ENCODE assay signal across 15 cellular contexts in the genomic region with DNA sequence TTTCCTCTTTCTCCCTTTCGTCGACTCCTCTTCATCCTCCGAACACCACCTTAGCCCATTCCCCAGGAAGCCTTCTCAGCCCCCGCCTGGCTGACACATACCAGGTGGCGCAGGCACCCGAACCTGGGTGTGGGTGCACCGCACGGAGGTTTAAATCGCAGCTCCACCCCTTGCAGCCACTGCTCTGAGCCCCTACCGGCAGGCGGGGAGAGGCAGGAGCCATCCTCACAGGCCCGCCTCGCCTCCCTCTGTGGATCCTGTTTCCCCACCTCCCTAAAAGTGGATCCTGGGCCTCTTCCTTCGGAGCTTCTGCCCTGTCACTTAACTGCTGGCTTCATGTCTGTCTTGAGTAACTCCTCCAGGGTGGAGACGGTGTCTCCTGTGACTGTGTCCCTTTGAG.
DNase-seq lines count a peak whose midpoint lies in the region; ATAC-seq and TF ChIP-seq lines count a peak whose summit lies in the region.
"Had no signal": no experiment of that assay in that cellular context is flagged by ENCODE, and none has a peak within 500 bp of the region (broad histone marks: within the 10 kb centered on the region; RNA-seq: fewer than 3 reads in every experiment).

No MANE protein-coding gene starts in this region.

- no TSS peak for BruUV-seq in HCT116 (replicated peaks; lab: Mats Ljungman, UMichigan)

- H3K9me2 ChIP-seq in HCT116 (ENCODE audit: insufficient read depth) = no peaks in the 10 kb centered on the region

- H3K36me3 Mint-ChIP-seq in endodermal cell (ENCODE audit: low read depth) = no peaks in the 10 kb centered on the region
- no peaks in the 10 kb centered on the region for H3K36me3 Mint-ChIP-seq in stimulated activated naive B cell treated with anti-CD40 and anti-IgM and Interleukin-4, amounts not matched to agents 10 μg/mL and 1 μg/mL and 100 μg/mL, for 72 hours
- H3K36me3 Mint-ChIP-seq: IgD-negative memory B cell had no signal

- intact Hi-C loops in HCT116 (cut with micrococcal nuclease) = no loop called here

- CTCF ChIA-PET in HCT116 (lab: Charles Lee) = no interaction called here

- H3K79me2 ChIP-seq in HCT116 (ENCODE audit: insufficient read depth, low read length) = no peaks in the 10 kb centered on the region

- DNase-seq in DMS79 treated with DMSO at 0.1 percent for 48 hours (lab: John Stamatoyannopoulos, UW) = peak; percentile 75
- no peak for DNase-seq in HCT116 (ENCODE audit: low read depth, low spot score)
- DNase-seq in endodermal cell = no peak
- no peak for DNase-seq in stimulated activated naive B cell treated with anti-CD40 and anti-IgM and Interleukin-4, amounts not matched to agents 10 μg/mL and 1 μg/mL and 100 μg/mL, for 72 hours
- DNase-seq in activated gamma-delta T cell treated with Interleukin-2 at 50 U/mL for 16 hours = no peak
- DNase-seq: ACHN; CD4-positive, alpha-beta T cell; DND-41; GDM1; GOT3; KG1 had no signal

- no peak overlapping the region for H3K27ac Mint-ChIP-seq in endodermal cell
- peak overlapping the region; percentile 33 for H3K27ac Mint-ChIP-seq in stimulated activated naive B cell treated with anti-CD40 and anti-IgM and Interleukin-4, amounts not matched to agents 10 μg/mL and 1 μg/mL and 100 μg/mL, for 72 hours
- H3K27ac Mint-ChIP-seq: CD4-positive, alpha-beta T cell; IgD-negative memory B cell had no signal

- H3K9ac ChIP-seq in HCT116 (ENCODE audit: low read length) = no peak overlapping the region
- no peak overlapping the region for H3K9ac ChIP-seq in endodermal cell (ENCODE audit: extremely low read depth, low read length, poor library complexity, severe bottlenecking)
- H3K9ac ChIP-seq: BLaER1 treated with 17β-estradiol and CSF1 and Interleukin-3, amounts not matched to agents 10 nM and 100 nM had no signal

- H3K4me3 ChIP-seq in HCT116 (replicated peaks in 1 of 2; ENCODE audit: low read depth in 1 of 2, low read length in 2 of 2) (no peak overlapping the region), endodermal cell (ENCODE audit: low read length) (no peak overlapping the region)
- H3K4me3 ChIP-seq: BLaER1 treated with 17β-estradiol and CSF1 and Interleukin-3, amounts not matched to agents 10 nM and 100 nM had no signal

- peaks cover 8% of the 10 kb centered on the region for H3K4me1 Mint-ChIP-seq in endodermal cell
- peaks cover 0 to 2% of the 10 kb centered on the region in 2 donors for H3K4me1 Mint-ChIP-seq in stimulated activated naive B cell treated with anti-CD40 and anti-IgM and Interleukin-4, amounts not matched to agents 10 μg/mL and 1 μg/mL and 100 μg/mL, for 72 hours
- H3K4me1 Mint-ChIP-seq: IgD-negative memory B cell had no signal

- ATAC-seq in HCT116 (peak; percentile 55), HG03521 (IDR thresholded peaks at IDR 0.05; ENCODE audit: unreplicated experiment) (no peak), HG02938 (IDR thresholded peaks at IDR 0.05; ENCODE audit: unreplicated experiment) (no peak)
- ATAC-seq in stimulated activated naive B cell treated with anti-CD40 and anti-IgM and Interleukin-4, amounts not matched to agents 10 μg/mL and 1 μg/mL and 100 μg/mL, for 72 hours (replicated peaks) = no peak

- H3K9me3 Mint-ChIP-seq in endodermal cell = peaks cover 5% of the 10 kb centered on the region
- peaks cover 5 to 6% of the 10 kb centered on the region in 2 donors for H3K9me3 Mint-ChIP-seq in stimulated activated naive B cell treated with anti-CD40 and anti-IgM and Interleukin-4, amounts not matched to agents 10 μg/mL and 1 μg/mL and 100 μg/mL, for 72 hours
- H3K9me3 Mint-ChIP-seq: CD4-positive, alpha-beta T cell had no signal

- WGBS in endodermal cell (ENCODE audit: insufficient coverage in 1 of 2, insufficient read length in 1 of 2), 2 experiments = 73 to 78% methylated on average over 3 to 15 of the region's 15 CpGs

- no peak overlapping the region for H2AFZ ChIP-seq in HCT116 (ENCODE audit: low read depth, low read length, poor library complexity, severe bottlenecking)

- TF ChIP-seq CTCF in HCT116 (IDR thresholded peaks at IDR 0.05 in 2 of 3, conservative IDR thresholded peaks at IDR 0.05 in 1 of 3; ENCODE audit: borderline replicate concordance in 1 of 3, insufficient read depth in 1 of 3, low read depth in 2 of 3, low read length in 2 of 3) = no peak
- peak; percentile 20 for TF ChIP-seq CTCF in endodermal cell (conservative IDR thresholded peaks at IDR 0.05)

- H3K4me1 ChIP-seq in HCT116 (ENCODE audit: control insufficient read depth in 1 of 2, insufficient read depth in 2 of 2, low read length in 2 of 2) (no peaks in the 10 kb centered on the region), endodermal cell (ENCODE audit: control insufficient read depth, insufficient read depth, low read length) (no peaks in the 10 kb centered on the region)

- no peak for TF ChIP-seq RAD21 in HCT116 (IDR thresholded peaks at IDR 0.05; ENCODE audit: low read depth)

- POLR2A ChIA-PET in HCT116 (lab: Charles Lee) = no interaction called here

- no peaks in the 10 kb centered on the region for H4K20me1 ChIP-seq in HCT116 (ENCODE audit: insufficient read depth)

- H3K4me3 Mint-ChIP-seq in endodermal cell = no peak overlapping the region
- H3K4me3 Mint-ChIP-seq in stimulated activated naive B cell treated with anti-CD40 and anti-IgM and Interleukin-4, amounts not matched to agents 10 μg/mL and 1 μg/mL and 100 μg/mL, for 72 hours = no peak overlapping the region
- H3K4me3 Mint-ChIP-seq: CD4-positive, alpha-beta T cell; IgD-negative memory B cell had no signal

- peaks cover 26% of the 10 kb centered on the region for H3K27me3 Mint-ChIP-seq in endodermal cell (ENCODE audit: insufficient read depth)
- peaks cover 32 to 36% of the 10 kb centered on the region in 2 donors for H3K27me3 Mint-ChIP-seq in stimulated activated naive B cell treated with anti-CD40 and anti-IgM and Interleukin-4, amounts not matched to agents 10 μg/mL and 1 μg/mL and 100 μg/mL, for 72 hours

- H3K4me2 ChIP-seq in HCT116 (ENCODE audit: low read length) = no peak overlapping the region
- H3K4me2 ChIP-seq: BLaER1 treated with 17β-estradiol and CSF1 and Interleukin-3, amounts not matched to agents 10 nM and 100 nM had no signal

- RAD21 ChIA-PET in HCT116 (lab: Charles Lee; ENCODE audit: low non-redundant PET in 1 of 2, low total read pairs in 2 of 2, uncharacterized antibody in 2 of 2, unreplicated experiment in 2 of 2) = no interaction called here

- no peak for TF ChIP-seq POLR2A in HCT116 (IDR thresholded peaks at IDR 0.05; ENCODE audit: borderline replicate concordance, extremely low read depth, insufficient read depth, insufficient read length)

- H3K36me3 ChIP-seq in HCT116 (ENCODE audit: control insufficient read depth in 1 of 2, insufficient read depth in 2 of 2, low read length in 2 of 2) = no peaks in the 10 kb centered on the region
- no peaks in the 10 kb centered on the region for H3K36me3 ChIP-seq in endodermal cell (ENCODE audit: control insufficient read depth, insufficient read depth, low read length)
- H3K36me3 ChIP-seq: BLaER1 treated with 17β-estradiol and CSF1 and Interleukin-3, amounts not matched to agents 10 nM and 100 nM had no signal

- no peaks in the 10 kb centered on the region for H3K9me3 ChIP-seq in HCT116 (ENCODE audit: control insufficient read depth in 1 of 2, insufficient read depth in 1 of 2, low read depth in 1 of 2, low read length in 2 of 2)
- H3K9me3 ChIP-seq in endodermal cell (ENCODE audit: control insufficient read depth, low read length) = no peaks in the 10 kb centered on the region

- H3K27me3 ChIP-seq in HCT116 (ENCODE audit: insufficient read depth, low read length) (peaks cover 60% of the 10 kb centered on the region), endodermal cell (ENCODE audit: control insufficient read depth, insufficient read depth, low read length, poor library complexity, severe bottlenecking) (peaks cover 10% of the 10 kb centered on the region)
- H3K27me3 ChIP-seq: BLaER1 treated with 17β-estradiol and CSF1 and Interleukin-3, amounts not matched to agents 10 nM and 100 nM had no signal

- H3K27ac ChIP-seq in HCT116 (ENCODE audit: low read depth, low read length) (no peak overlapping the region), endodermal cell (ENCODE audit: low read depth, low read length) (peak overlapping the region; percentile 31)
- H3K27ac ChIP-seq: BLaER1 treated with 17β-estradiol and CSF1 and Interleukin-3, amounts not matched to agents 10 nM and 100 nM had no signal

TF ChIP-seq in HCT116, 20 proteins besides CTCF, POLR2A, EP300 and RAD21 (continues in another document):
- TF ChIP-seq JUND (IDR thresholded peaks at IDR 0.05) (no peak), CBX3 (IDR thresholded peaks at IDR 0.05; ENCODE audit: low read depth) (no peak), ATF3 (IDR thresholded peaks at IDR 0.05) (no peak), SP1 (IDR thresholded peaks at IDR 0.05; ENCODE audit: low read depth) (no peak), ELF1 (IDR thresholded peaks at IDR 0.05; ENCODE audit: borderline replicate concordance, low read depth) (no peak), EGR1 (IDR thresholded peaks at IDR 0.05; ENCODE audit: low read depth) (no peak)
- TF ChIP-seq, protein P1, sequence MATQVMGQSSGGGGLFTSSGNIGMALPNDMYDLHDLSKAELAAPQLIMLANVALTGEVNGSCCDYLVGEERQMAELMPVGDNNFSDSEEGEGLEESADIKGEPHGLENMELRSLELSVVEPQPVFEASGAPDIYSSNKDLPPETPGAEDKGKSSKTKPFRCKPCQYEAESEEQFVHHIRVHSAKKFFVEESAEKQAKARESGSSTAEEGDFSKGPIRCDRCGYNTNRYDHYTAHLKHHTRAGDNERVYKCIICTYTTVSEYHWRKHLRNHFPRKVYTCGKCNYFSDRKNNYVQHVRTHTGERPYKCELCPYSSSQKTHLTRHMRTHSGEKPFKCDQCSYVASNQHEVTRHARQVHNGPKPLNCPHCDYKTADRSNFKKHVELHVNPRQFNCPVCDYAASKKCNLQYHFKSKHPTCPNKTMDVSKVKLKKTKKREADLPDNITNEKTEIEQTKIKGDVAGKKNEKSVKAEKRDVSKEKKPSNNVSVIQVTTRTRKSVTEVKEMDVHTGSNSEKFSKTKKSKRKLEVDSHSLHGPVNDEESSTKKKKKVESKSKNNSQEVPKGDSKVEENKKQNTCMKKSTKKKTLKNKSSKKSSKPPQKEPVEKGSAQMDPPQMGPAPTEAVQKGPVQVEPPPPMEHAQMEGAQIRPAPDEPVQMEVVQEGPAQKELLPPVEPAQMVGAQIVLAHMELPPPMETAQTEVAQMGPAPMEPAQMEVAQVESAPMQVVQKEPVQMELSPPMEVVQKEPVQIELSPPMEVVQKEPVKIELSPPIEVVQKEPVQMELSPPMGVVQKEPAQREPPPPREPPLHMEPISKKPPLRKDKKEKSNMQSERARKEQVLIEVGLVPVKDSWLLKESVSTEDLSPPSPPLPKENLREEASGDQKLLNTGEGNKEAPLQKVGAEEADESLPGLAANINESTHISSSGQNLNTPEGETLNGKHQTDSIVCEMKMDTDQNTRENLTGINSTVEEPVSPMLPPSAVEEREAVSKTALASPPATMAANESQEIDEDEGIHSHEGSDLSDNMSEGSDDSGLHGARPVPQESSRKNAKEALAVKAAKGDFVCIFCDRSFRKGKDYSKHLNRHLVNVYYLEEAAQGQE (IDR thresholded peaks at IDR 0.05; ENCODE audit: low read depth) = no peak
